In genomic region chr1:109814223-109814622, GRCh38 we compare ENCODE assay signal across 24 cellular contexts.
DNase-seq lines count a peak whose midpoint lies in the region; ATAC-seq and TF ChIP-seq lines count a peak whose summit lies in the region.
"Had no signal": no experiment of that assay in that cellular context is flagged by ENCODE, and none has a peak within 500 bp of the region (broad histone marks: within the 10 kb centered on the region; RNA-seq: fewer than 3 reads in every experiment).

No MANE protein-coding gene starts in this region.

- peak overlapping the region; percentile 40 for H3K9ac ChIP-seq in DND-41 (ENCODE audit: low read depth, low read length)

- H3K36me3 ChIP-seq in DND-41 (ENCODE audit: insufficient read depth, low read length) (no peaks in the 10 kb centered on the region), neutrophil (no peaks in the 10 kb centered on the region)
- H3K36me3 ChIP-seq: breast epithelium, prostate gland, suprapubic skin had no signal

- no peaks in the 10 kb centered on the region for H3K27me3 ChIP-seq in DND-41 (ENCODE audit: insufficient read depth, low read length, poor library complexity)
- H3K27me3 ChIP-seq in neutrophil = no peaks in the 10 kb centered on the region
- H3K27me3 ChIP-seq: breast epithelium, suprapubic skin had no signal

- no peak for ATAC-seq in DND-41 (ENCODE audit: insufficient read depth, low read depth)
- no peak for ATAC-seq in HG03095 (IDR thresholded peaks at IDR 0.05; ENCODE audit: unreplicated experiment)
- ATAC-seq: effector memory CD8-positive, alpha-beta T cell; esophagus mucosa; sciatic nerve; stimulated activated memory B cell treated with anti-CD40 and anti-IgM and Interleukin-4, amounts not matched to agents 10 μg/mL and 1 μg/mL and 100 μg/mL, for 72 hours had no signal

- H3K27ac ChIP-seq in DND-41 (ENCODE audit: low read length) (peak overlapping the region; percentile 96), cingulate gyrus (ENCODE audit: low read depth, low read length) (peak overlapping the region; percentile 73), neutrophil (peak overlapping the region; percentile 47)
- H3K27ac ChIP-seq: breast epithelium, prostate gland, suprapubic skin had no signal

- H3K79me2 ChIP-seq in DND-41 (ENCODE audit: insufficient read depth, low read length) = no peaks in the 10 kb centered on the region

- H3K9me3 ChIP-seq in DND-41 (ENCODE audit: insufficient read depth, low read length, severe bottlenecking) = peaks cover 6% of the 10 kb centered on the region
- H3K9me3 ChIP-seq in neutrophil = no peaks in the 10 kb centered on the region
- H3K9me3 ChIP-seq: prostate gland, suprapubic skin had no signal

- H4K20me1 ChIP-seq in DND-41 (ENCODE audit: insufficient read depth, low read length) = no peaks in the 10 kb centered on the region

- no peak overlapping the region for H3K4me2 ChIP-seq in DND-41 (ENCODE audit: insufficient read depth, low read length)

- TF ChIP-seq CTCF in DND-41 (IDR thresholded peaks at IDR 0.05; ENCODE audit: borderline replicate concordance, extremely low read depth, low read length, poor library complexity, severe bottlenecking) (no peak), neutrophil (IDR thresholded peaks at IDR 0.05) (no peak)

- DNase-seq in DND-41 (no peak), NCI-H524 (lab: John Stamatoyannopoulos, UW) (peak; percentile 83 to 92), OCI-M1 (lab: John Stamatoyannopoulos, UW) (no peak), COR-L47 (lab: John Stamatoyannopoulos, UW) (no peak)
- no peak for DNase-seq in activated CD4-positive, alpha-beta T cell treated with anti-CD3 and anti-CD28 coated beads for 4 hours
- DNase-seq: activated naive CD4-positive, alpha-beta T cell treated with anti-CD3 and anti-CD28 coated beads, Interleukin-2, amount 10 ng/mL, durations not matched to agents 7 days and 5 days; CD4-positive, alpha-beta T cell; effector memory CD8-positive, alpha-beta T cell; HCEC 1CT; KG1; mesenchymal stem cell; NCI-H1417; NCI-H2081 treated with DMSO at 0.1 percent for 48 hours; stimulated activated CD4-positive, alpha-beta T cell treated with anti-CD3 and anti-CD28 coated beads, Interleukin-12 subunit alpha, Interleukin-12 subunit beta, amount 100 ng/mL, for 4 hours; stimulated activated CD4-positive, alpha-beta T cell treated with anti-CD3 and anti-CD28 coated beads, Interleukin-4, amount 100 ng/mL, for 4 hours had no signal

- H2AFZ ChIP-seq in DND-41 (ENCODE audit: low read depth, low read length) = peak overlapping the region; percentile 14; the same call in 1 of the 2 replicates

- no peak overlapping the region for H3K4me3 ChIP-seq in DND-41 (ENCODE audit: low read depth in 1 of 2, low read length in 2 of 2)
- H3K4me3 ChIP-seq in neutrophil (ENCODE audit: low read depth in 1 of 2, low read length in 1 of 2) = no peak overlapping the region
- H3K4me3 ChIP-seq: breast epithelium, prostate gland, suprapubic skin had no signal

- peaks cover 53% of the 10 kb centered on the region for H3K4me1 ChIP-seq in DND-41 (ENCODE audit: insufficient read depth, low read length)
- peaks cover 72 to 75% of the 10 kb centered on the region in 2 experiments for H3K4me1 ChIP-seq in neutrophil (ENCODE audit: control insufficient read depth in 1 of 2, insufficient read depth in 1 of 2, low read depth in 1 of 2, low read length in 1 of 2)
- H3K4me1 ChIP-seq: breast epithelium, prostate gland had no signal

Comparison
In these comparisons a context has a peak if more than half of its experiments do, and no peak if none do; other contexts are left out.
1. DNase-seq: peak in NCI-H524 (2 of 2); none in DND-41 (single experiment), OCI-M1 (single experiment), COR-L47 (single experiment) and activated CD4-positive, alpha-beta T cell treated with anti-CD3 and anti-CD28 coated beads for 4 hours (0 of 2).
2. Peak in every context shown above with its lines, with median percentiles within 50 percentile points of each other: H3K27ac ChIP-seq.